9 cellular contexts compared by ENCODE assay signal in the genomic region with DNA sequence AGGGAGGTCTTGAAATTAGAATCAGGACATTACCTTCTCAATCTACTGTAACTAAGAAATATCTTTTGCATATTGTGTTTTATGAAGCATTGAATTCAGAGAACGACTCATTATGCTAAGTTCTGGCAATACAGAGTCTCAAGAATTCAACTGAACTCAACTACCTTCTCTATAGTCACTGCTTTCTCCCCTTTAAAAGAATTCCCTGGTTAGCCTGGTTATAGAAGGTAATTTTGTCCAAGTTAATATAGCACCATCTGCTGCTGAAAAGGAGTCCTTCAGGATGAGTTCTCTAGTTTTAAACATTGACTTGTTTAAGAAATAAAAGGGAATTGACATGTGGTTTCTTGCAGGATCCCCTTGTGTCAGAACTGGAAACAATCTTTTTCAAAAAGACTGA.
A peak's percentile ranks its signal among the peaks of the same experiment; 100 is the strongest.
DNase-seq lines count a peak whose midpoint lies in the region; TF ChIP-seq lines count a peak whose summit lies in the region.
"Had no signal": no experiment of that assay in that cellular context is flagged by ENCODE, and none has a peak within 500 bp of the region (broad histone marks: within the 10 kb centered on the region; RNA-seq: fewer than 3 reads in every experiment).

No MANE protein-coding gene starts in this region.

- H3K36me3 ChIP-seq in cardiac muscle cell (no peaks in the 10 kb centered on the region), tibial artery (no peaks in the 10 kb centered on the region)
- no peaks in the 10 kb centered on the region for H3K36me3 ChIP-seq in CD8-positive, alpha-beta memory T cell (ENCODE audit: insufficient read depth, low read length)

- intact Hi-C loops in tibial artery (cut with DNase I; ENCODE audit: low total_unique reads): no loop called here

- POLR2A ChIA-PET in CD8-positive, alpha-beta memory T cell (lab: Charles Lee): no interaction called here

- H3K4me3 ChIP-seq in cardiac muscle cell (no peak overlapping the region), tibial artery (no peak overlapping the region)
- no peak overlapping the region for H3K4me3 ChIP-seq in CD8-positive, alpha-beta memory T cell (ENCODE audit: low read length)

- H3K27me3 Mint-ChIP-seq in CD8-positive, alpha-beta memory T cell: peaks cover 7 to 60% of the 10 kb centered on the region in 2 donors
- peaks cover 15% of the 10 kb centered on the region for H3K27me3 Mint-ChIP-seq in T-helper 2 cell treated with Interferon-gamma antibody and Interleukin-4, amounts not matched to agents 5 μg/mL and 100 μg/mL, for 36 hours (ENCODE audit: low read depth)

- no peaks in the 10 kb centered on the region for H3K36me3 Mint-ChIP-seq in CD8-positive, alpha-beta memory T cell
- no peaks in the 10 kb centered on the region for H3K36me3 Mint-ChIP-seq in T-helper 2 cell treated with Interferon-gamma antibody and Interleukin-4, amounts not matched to agents 5 μg/mL and 100 μg/mL, for 36 hours (ENCODE audit: low read depth)

- no peaks in the 10 kb centered on the region for H3K9me3 ChIP-seq in cardiac muscle cell (ENCODE audit: low read depth)
- no peaks in the 10 kb centered on the region for H3K9me3 ChIP-seq in tibial artery
- H3K9me3 ChIP-seq in CD8-positive, alpha-beta memory T cell (ENCODE audit: low read length): no peaks in the 10 kb centered on the region

- H3K27ac Mint-ChIP-seq in CD8-positive, alpha-beta memory T cell: no peak overlapping the region
- no peak overlapping the region for H3K27ac Mint-ChIP-seq in T-helper 2 cell treated with Interferon-gamma antibody and Interleukin-4, amounts not matched to agents 5 μg/mL and 100 μg/mL, for 36 hours

- H3K4me1 ChIP-seq in cardiac muscle cell (ENCODE audit: low read depth) (no peaks in the 10 kb centered on the region), tibial artery (no peaks in the 10 kb centered on the region)
- no peaks in the 10 kb centered on the region for H3K4me1 ChIP-seq in CD8-positive, alpha-beta memory T cell (ENCODE audit: insufficient read depth, low read length)

- H3K9me3 Mint-ChIP-seq in CD8-positive, alpha-beta memory T cell: no peaks in the 10 kb centered on the region
- H3K9me3 Mint-ChIP-seq in T-helper 2 cell treated with Interferon-gamma antibody and Interleukin-4, amounts not matched to agents 5 μg/mL and 100 μg/mL, for 36 hours: no peaks in the 10 kb centered on the region

- no peak overlapping the region for H3K4me3 Mint-ChIP-seq in CD8-positive, alpha-beta memory T cell
- H3K4me3 Mint-ChIP-seq in T-helper 2 cell treated with Interferon-gamma antibody and Interleukin-4, amounts not matched to agents 5 μg/mL and 100 μg/mL, for 36 hours: no peak overlapping the region

- CTCF ChIA-PET in CD8-positive, alpha-beta memory T cell (lab: Charles Lee): interaction anchor here (1.5 to 4.0 kb wide), 2 partner anchors 9 kb away, joined by 5 to 25 read pairs; no protein-coding TSS in a partner anchor

- no peaks in the 10 kb centered on the region for H3K4me1 Mint-ChIP-seq in CD8-positive, alpha-beta memory T cell
- H3K4me1 Mint-ChIP-seq in T-helper 2 cell treated with Interferon-gamma antibody and Interleukin-4, amounts not matched to agents 5 μg/mL and 100 μg/mL, for 36 hours (ENCODE audit: low read depth): peaks cover 3% of the 10 kb centered on the region

- peak; percentile 22 for DNase-seq in NCI-H748 (lab: John Stamatoyannopoulos, UW; ENCODE audit: unreplicated experiment)
- no peak for DNase-seq in NCI-H748 treated with DMSO at 0.1 percent for 48 hours (lab: John Stamatoyannopoulos, UW)
- peak; percentile 11 for DNase-seq in SKM-1 treated with dmso at 0.1 percent for 144 hours (lab: John Stamatoyannopoulos, UW; ENCODE audit: unreplicated experiment)
- peak in 1 of 2 donors; percentile 74 for DNase-seq in cardiac muscle cell (ENCODE audit: low read depth in 1 of 2, low spot score in 1 of 2)
- no peak for DNase-seq in tibial artery
- DNase-seq in KG1 (lab: John Stamatoyannopoulos, UW): no peak
- no peak for DNase-seq in CD8-positive, alpha-beta memory T cell
- DNase-seq in T-helper 2 cell treated with Interferon-gamma antibody and Interleukin-4, amounts not matched to agents 5 μg/mL and 100 μg/mL, for 36 hours (ENCODE audit: low spot score): no peak
- DNase-seq: activated effector memory CD4-positive, alpha-beta T cell treated with Interleukin-2 at 50 U/mL for 16 hours had no signal

- TF ChIP-seq CTCF in cardiac muscle cell (IDR thresholded peaks at IDR 0.05; ENCODE audit: low read depth, low read length) (peak; percentile 61), tibial artery (IDR thresholded peaks at IDR 0.05) (peak; percentile 30 to 48)

- peaks cover 21% of the 10 kb centered on the region for H3K27me3 ChIP-seq in cardiac muscle cell
- no peaks in the 10 kb centered on the region for H3K27me3 ChIP-seq in tibial artery
- H3K27me3 ChIP-seq in CD8-positive, alpha-beta memory T cell (ENCODE audit: insufficient read depth, low read length, poor library complexity, severe bottlenecking): peaks cover 5% of the 10 kb centered on the region

- H3K27ac ChIP-seq in cardiac muscle cell (no peak overlapping the region), tibial artery (no peak overlapping the region)
- H3K27ac ChIP-seq in CD8-positive, alpha-beta memory T cell (ENCODE audit: low read depth, low read length): no peak overlapping the region

Comparison
In these comparisons a context has a peak if more than half of its experiments do, and no peak if none do; other contexts are left out.
1. DNase-seq: peak in NCI-H748 (single experiment) and SKM-1 treated with dmso at 0.1 percent for 144 hours (single experiment); none in NCI-H748 treated with DMSO at 0.1 percent for 48 hours (single experiment), tibial artery (0 of 2), KG1 (single experiment), CD8-positive, alpha-beta memory T cell (0 of 5) and T-helper 2 cell treated with Interferon-gamma antibody and Interleukin-4, amounts not matched to agents 5 μg/mL and 100 μg/mL, for 36 hours (single experiment).